14 cellular contexts compared by ENCODE assay signal in the genomic region with DNA sequence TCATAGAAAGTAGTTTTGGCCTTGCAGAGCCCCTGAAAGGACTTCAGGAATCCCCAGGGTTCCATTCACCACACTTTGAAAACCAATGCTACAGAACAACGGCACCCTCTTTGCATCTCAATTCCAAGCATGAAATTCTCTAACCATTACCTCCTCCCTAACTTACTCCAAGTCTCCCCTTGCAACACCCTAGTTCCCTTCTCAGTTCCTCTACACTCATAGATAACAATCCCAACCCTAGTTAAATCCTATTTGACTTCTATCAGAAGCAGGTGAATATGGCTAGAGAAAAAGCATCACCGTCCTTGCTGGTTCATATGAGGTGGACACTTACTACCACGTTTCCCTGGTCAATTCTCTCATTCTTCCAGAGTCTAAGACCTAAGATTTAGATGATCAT. TPM values are rescaled to one million over a fixed set of nuclear protein-coding genes. Genes with fewer than 3 reads are reported as not detected.
DNase-seq lines count a peak whose midpoint lies in the region; ATAC-seq and TF ChIP-seq lines count a peak whose summit lies in the region.
"Had no signal": no experiment of that assay in that cellular context is flagged by ENCODE, and none has a peak within 500 bp of the region (broad histone marks: within the 10 kb centered on the region; RNA-seq: fewer than 3 reads in every experiment).

No MANE protein-coding gene starts in this region.

- H3K27me3 Mint-ChIP-seq in activated CD4-positive, alpha-beta T cell treated with anti-CD3 and anti-CD28 coated beads, Interleukin-2, amount 10 ng/mL, durations not matched to agents 7 days and 5 days = no peaks in the 10 kb centered on the region
- H3K27me3 Mint-ChIP-seq: effector memory CD8-positive, alpha-beta T cell had no signal

- H3K27ac ChIP-seq in right atrium auricular region (peak overlapping the region; percentile 97 to 98), lower lobe of right lung (peak overlapping the region; percentile 99)

- POLR2A ChIA-PET in activated CD4-positive, alpha-beta T cell treated with anti-CD3 and anti-CD28 coated beads, Interleukin-2, amount 10 ng/mL, durations not matched to agents 7 days and 5 days (lab: Charles Lee) = no interaction called here

- peaks cover 0 to 50% of the 10 kb centered on the region in 2 donors for H3K4me1 ChIP-seq in right atrium auricular region
- peaks cover 53% of the 10 kb centered on the region for H3K4me1 ChIP-seq in lower lobe of right lung

- H3K9me3 ChIP-seq in right atrium auricular region = no peaks in the 10 kb centered on the region
- no peaks in the 10 kb centered on the region for H3K9me3 ChIP-seq in lower lobe of right lung
- H3K9me3 ChIP-seq: uterus had no signal

- no peak for DNase-seq in right atrium auricular region (ENCODE audit: low spot score)
- DNase-seq in Right ventricle myocardium superior = no peak
- DNase-seq in astrocyte of the spinal cord (ENCODE audit: low read depth, low spot score) = no peak
- no peak for DNase-seq in lower lobe of right lung
- no peak for DNase-seq in activated CD4-positive, alpha-beta T cell treated with anti-CD3 and anti-CD28 coated beads, Interleukin-2, amount 10 ng/mL, durations not matched to agents 7 days and 5 days
- DNase-seq in hypothalamus (lab: John Stamatoyannopoulos, UW) = no peak
- DNase-seq: activated T-cell treated with anti-CD3 and anti-CD28 coated beads, Interleukin-2, amount 50 U/mL, for 72 hours; NCI-H226; stimulated activated CD4-positive, alpha-beta T cell treated with anti-CD3 and anti-CD28 coated beads, Interleukin-1b, Interleukin-23, amount 100 ng/mL, for 48 hours; uterus had no signal

- in situ Hi-C loops in astrocyte of the spinal cord (cut with HindIII; ENCODE audit: low sequenced_read_pairs) = no loop called here

- peaks cover 4% of the 10 kb centered on the region for H3K9me3 Mint-ChIP-seq in activated CD4-positive, alpha-beta T cell treated with anti-CD3 and anti-CD28 coated beads, Interleukin-2, amount 10 ng/mL, durations not matched to agents 7 days and 5 days
- H3K9me3 Mint-ChIP-seq: effector memory CD8-positive, alpha-beta T cell; mesothelial cell of epicardium had no signal

- no peak overlapping the region for H3K4me3 Mint-ChIP-seq in activated CD4-positive, alpha-beta T cell treated with anti-CD3 and anti-CD28 coated beads, Interleukin-2, amount 10 ng/mL, durations not matched to agents 7 days and 5 days
- H3K4me3 Mint-ChIP-seq: activated T-cell treated with anti-CD3 and anti-CD28 coated beads, Interleukin-2, amount 50 U/mL, for 72 hours; effector memory CD8-positive, alpha-beta T cell; mesothelial cell of epicardium had no signal

- peak overlapping the region in 1 of 2 donors; percentile 72 for H3K4me3 ChIP-seq in right atrium auricular region
- H3K4me3 ChIP-seq in astrocyte of the spinal cord (ENCODE audit: low read depth, low read length) = peak overlapping the region; percentile 6
- peak overlapping the region; percentile 88 for H3K4me3 ChIP-seq in lower lobe of right lung
- H3K4me3 ChIP-seq: uterus had no signal

- H3K36me3 Mint-ChIP-seq in activated CD4-positive, alpha-beta T cell treated with anti-CD3 and anti-CD28 coated beads, Interleukin-2, amount 10 ng/mL, durations not matched to agents 7 days and 5 days (ENCODE audit: low read depth) = peaks cover 29% of the 10 kb centered on the region

- intact Hi-C loops in Right ventricle myocardium superior (cut with DNase I) (no loop called here), lower lobe of right lung (cut with DNase I) (no loop called here)

- ATAC-seq in Right ventricle myocardium superior (ENCODE audit: poor library complexity) (no peak), lower lobe of right lung (no peak), GM21381 (IDR thresholded peaks at IDR 0.05; ENCODE audit: unreplicated experiment) (no peak), HG03520 (IDR thresholded peaks at IDR 0.05; ENCODE audit: unreplicated experiment) (no peak)
- ATAC-seq: activated T-cell treated with anti-CD3 and anti-CD28 coated beads, Interleukin-2, amount 50 U/mL, for 72 hours; effector memory CD8-positive, alpha-beta T cell had no signal

- peaks cover 4% of the 10 kb centered on the region for H3K36me3 ChIP-seq in right atrium auricular region
- H3K36me3 ChIP-seq in lower lobe of right lung = peaks cover 25% of the 10 kb centered on the region
- H3K36me3 ChIP-seq: uterus had no signal

- TF ChIP-seq CTCF in right atrium auricular region (IDR thresholded peaks at IDR 0.05) = no peak
- TF ChIP-seq CTCF in astrocyte of the spinal cord (IDR thresholded peaks at IDR 0.05; ENCODE audit: low read depth, low read length) = no peak
- no peak for TF ChIP-seq CTCF in lower lobe of right lung (IDR thresholded peaks at IDR 0.05)

- H3K27me3 ChIP-seq in right atrium auricular region (no peaks in the 10 kb centered on the region), lower lobe of right lung (ENCODE audit: low read depth) (no peaks in the 10 kb centered on the region)
- H3K27me3 ChIP-seq: uterus had no signal

- CTCF ChIA-PET in activated CD4-positive, alpha-beta T cell treated with anti-CD3 and anti-CD28 coated beads, Interleukin-2, amount 10 ng/mL, durations not matched to agents 7 days and 5 days (lab: Charles Lee) = interaction anchor here (3.0 kb wide), 1 partner anchor 12 kb away, joined by 11 read pairs; no protein-coding TSS in a partner anchor

- H3K27ac Mint-ChIP-seq in activated CD4-positive, alpha-beta T cell treated with anti-CD3 and anti-CD28 coated beads, Interleukin-2, amount 10 ng/mL, durations not matched to agents 7 days and 5 days = no peak overlapping the region
- H3K27ac Mint-ChIP-seq: activated T-cell treated with anti-CD3 and anti-CD28 coated beads, Interleukin-2, amount 50 U/mL, for 72 hours; effector memory CD8-positive, alpha-beta T cell; mesothelial cell of epicardium had no signal

- H3K4me1 Mint-ChIP-seq in activated CD4-positive, alpha-beta T cell treated with anti-CD3 and anti-CD28 coated beads, Interleukin-2, amount 10 ng/mL, durations not matched to agents 7 days and 5 days = peaks cover 44% of the 10 kb centered on the region

RNA-seq across cellular contexts. Expression of a gene that starts 2.4 kb away (rescaled TPM):
- total RNA-seq in right atrium auricular region = 10 to 100 TPM; 28.6 to 36.3 TPM
- 44.1 TPM for total RNA-seq in Right ventricle myocardium superior
- 28.9 TPM for total RNA-seq in lower lobe of right lung
- total RNA-seq in activated CD4-positive, alpha-beta T cell treated with anti-CD3 and anti-CD28 coated beads, Interleukin-2, amount 10 ng/mL, durations not matched to agents 7 days and 5 days = 10 to 100 TPM; 23.5 to 27.1 TPM

RNA-seq across cellular contexts. Expression of a gene that starts 2.4 kb away (rescaled TPM):
- total RNA-seq in right atrium auricular region (10 to 100 TPM; 10.1 to 13.8 TPM), Right ventricle myocardium superior (17.0 TPM), lower lobe of right lung (20.6 TPM)
- total RNA-seq in activated CD4-positive, alpha-beta T cell treated with anti-CD3 and anti-CD28 coated beads, Interleukin-2, amount 10 ng/mL, durations not matched to agents 7 days and 5 days = 10 to 100 TPM; 17.8 to 19.6 TPM

RNA-seq across cellular contexts. Expression of a gene that starts 44.0 kb away (rescaled TPM):
- total RNA-seq in right atrium auricular region = not detected
- total RNA-seq in Right ventricle myocardium superior = not detected
- not detected for total RNA-seq in lower lobe of right lung
- total RNA-seq in activated CD4-positive, alpha-beta T cell treated with anti-CD3 and anti-CD28 coated beads, Interleukin-2, amount 10 ng/mL, durations not matched to agents 7 days and 5 days = under 1 TPM in 1 of 2 experiments, not detected in 1; 0.12 TPM
- total RNA-seq: uterus had no signal
